ENCODE assay signal across 8 cellular contexts in genomic region chr3:108222813-108223307, GRCh38. TPM values are rescaled to one million over a fixed set of nuclear protein-coding genes. Genes with fewer than 3 reads are reported as not detected.
DNase-seq lines count a peak whose midpoint lies in the region; ATAC-seq and TF ChIP-seq lines count a peak whose summit lies in the region.

No MANE protein-coding gene starts in this region.

- peaks cover 10% of the 10 kb centered on the region for H3K36me3 Mint-ChIP-seq in activated T-helper 17 cell treated with anti-CD3 and anti-CD28 coated beads, Interleukin-2, amount 50 U/mL, for 72 hours (ENCODE audit: low read depth)
- no peaks in the 10 kb centered on the region for H3K36me3 Mint-ChIP-seq in stimulated activated memory B cell treated with anti-CD40 and anti-IgM and Interleukin-4, amounts not matched to agents 10 μg/mL and 1 μg/mL and 100 μg/mL, for 72 hours

- no peaks in the 10 kb centered on the region for H3K36me3 ChIP-seq in A673 (ENCODE audit: insufficient read depth, low read length, poor library complexity, severe bottlenecking)
- no peaks in the 10 kb centered on the region for H3K36me3 ChIP-seq in iPS-15b (ENCODE audit: control insufficient read depth, insufficient read depth, low read length)

- BruUV-seq in A673 (replicated peaks; lab: Mats Ljungman, UMichigan), result TSS peak; percentile 86

- intact Hi-C loops in A673 (cut with micrococcal nuclease; ENCODE audit: unreplicated experiment), result no loop called here

- peak overlapping the region; percentile 65 for H3K27ac ChIP-seq in A673 (ENCODE audit: low read depth, low read length, poor library complexity, severe bottlenecking)

- H3K4me3 Mint-ChIP-seq in activated T-helper 17 cell treated with anti-CD3 and anti-CD28 coated beads, Interleukin-2, amount 50 U/mL, for 72 hours, result peak overlapping the region; percentile 99
- peak overlapping the region; percentile 96 for H3K4me3 Mint-ChIP-seq in stimulated activated memory B cell treated with anti-CD40 and anti-IgM and Interleukin-4, amounts not matched to agents 10 μg/mL and 1 μg/mL and 100 μg/mL, for 72 hours

- TF ChIP-seq CTCF in A673 (conservative IDR thresholded peaks at IDR 0.05; ENCODE audit: low read depth, low read length), result no peak

- no peaks in the 10 kb centered on the region for H3K27me3 ChIP-seq in A673 (replicated peaks; ENCODE audit: insufficient read depth, low read depth, low read length, poor library complexity)
- peaks cover 7% of the 10 kb centered on the region for H3K27me3 ChIP-seq in iPS-15b (ENCODE audit: control insufficient read depth, insufficient read depth, low read length)

- H3K4me1 Mint-ChIP-seq in activated T-helper 17 cell treated with anti-CD3 and anti-CD28 coated beads, Interleukin-2, amount 50 U/mL, for 72 hours, result peaks cover 49% of the 10 kb centered on the region
- peaks cover 39% of the 10 kb centered on the region for H3K4me1 Mint-ChIP-seq in stimulated activated memory B cell treated with anti-CD40 and anti-IgM and Interleukin-4, amounts not matched to agents 10 μg/mL and 1 μg/mL and 100 μg/mL, for 72 hours

- POLR2A ChIA-PET in A673 (lab: Charles Lee; ENCODE audit: low non-redundant PET), result no interaction called here

- DNase-seq in A673 (ENCODE audit: low spot score), result peak; percentile 21
- no peak for DNase-seq in NCI-H774 (lab: John Stamatoyannopoulos, UW)

- no peak overlapping the region for H3K9ac ChIP-seq in iPS-15b (ENCODE audit: low read depth, low read length)

- H3K4me1 ChIP-seq in A673 (ENCODE audit: insufficient read depth, low read length, poor library complexity, severe bottlenecking) (peaks cover 21% of the 10 kb centered on the region), iPS-15b (ENCODE audit: control insufficient read depth, insufficient read depth, low read length) (peaks cover 4% of the 10 kb centered on the region)

- peak; percentile 11 for ATAC-seq in GM21786 (IDR thresholded peaks at IDR 0.05; ENCODE audit: unreplicated experiment)
- no peak for ATAC-seq in activated T-helper 17 cell treated with anti-CD3 and anti-CD28 coated beads, Interleukin-2, amount 50 U/mL, for 72 hours (replicated peaks)
- no peak for ATAC-seq in stimulated activated memory B cell treated with anti-CD40 and anti-IgM and Interleukin-4, amounts not matched to agents 10 μg/mL and 1 μg/mL and 100 μg/mL, for 72 hours
- no peak for ATAC-seq in GM18868 (IDR thresholded peaks at IDR 0.05; ENCODE audit: unreplicated experiment)
- no peak for ATAC-seq in HG03378 (IDR thresholded peaks at IDR 0.05; ENCODE audit: unreplicated experiment)

- no peaks in the 10 kb centered on the region for H3K9me3 ChIP-seq in A673 (ENCODE audit: low read depth, low read length, poor library complexity, severe bottlenecking)
- H3K9me3 ChIP-seq in iPS-15b (ENCODE audit: control insufficient read depth, insufficient read depth, low read length), result no peaks in the 10 kb centered on the region

- peak overlapping the region; percentile 99 for H3K27ac Mint-ChIP-seq in activated T-helper 17 cell treated with anti-CD3 and anti-CD28 coated beads, Interleukin-2, amount 50 U/mL, for 72 hours
- H3K27ac Mint-ChIP-seq in stimulated activated memory B cell treated with anti-CD40 and anti-IgM and Interleukin-4, amounts not matched to agents 10 μg/mL and 1 μg/mL and 100 μg/mL, for 72 hours, result peak overlapping the region; percentile 97

- H3K4me3 ChIP-seq in A673 (ENCODE audit: low read depth, low read length, poor library complexity, severe bottlenecking) (peak overlapping the region; percentile 55), iPS-15b (ENCODE audit: low read depth, low read length) (peak overlapping the region; percentile 81)

- no peaks in the 10 kb centered on the region for H3K9me3 Mint-ChIP-seq in activated T-helper 17 cell treated with anti-CD3 and anti-CD28 coated beads, Interleukin-2, amount 50 U/mL, for 72 hours
- no peaks in the 10 kb centered on the region for H3K9me3 Mint-ChIP-seq in stimulated activated memory B cell treated with anti-CD40 and anti-IgM and Interleukin-4, amounts not matched to agents 10 μg/mL and 1 μg/mL and 100 μg/mL, for 72 hours

- no peaks in the 10 kb centered on the region for H3K27me3 Mint-ChIP-seq in activated T-helper 17 cell treated with anti-CD3 and anti-CD28 coated beads, Interleukin-2, amount 50 U/mL, for 72 hours
- no peaks in the 10 kb centered on the region for H3K27me3 Mint-ChIP-seq in stimulated activated memory B cell treated with anti-CD40 and anti-IgM and Interleukin-4, amounts not matched to agents 10 μg/mL and 1 μg/mL and 100 μg/mL, for 72 hours

- CTCF ChIA-PET in A673 (lab: Charles Lee), result interaction anchor here (1.1 kb wide), 1 partner anchor 255 kb away, joined by 3 read pairs; no protein-coding TSS in a partner anchor

RNA-seq across cellular contexts. Expression of gene IFT57, which starts 0.6 kb away (rescaled TPM):
- 40.9 and 48.8 TPM in 2 replicates for total RNA-seq in A673 (2021)
- 10 to 100 TPM; 18.3 to 21.5 TPM for total RNA-seq in activated T-helper 17 cell treated with anti-CD3 and anti-CD28 coated beads, Interleukin-2, amount 50 U/mL, for 72 hours
